In genomic region chr14:104876251-104876699, GRCh38 we compare ENCODE assay signal across 9 cellular contexts. TPM values are rescaled to one million over a fixed set of nuclear protein-coding genes. Genes with fewer than 3 reads are reported as not detected.
DNase-seq lines count a peak whose midpoint lies in the region; ATAC-seq, FAIRE-seq and TF ChIP-seq lines count a peak whose summit lies in the region.
"Had no signal": no experiment of that assay in that cellular context is flagged by ENCODE, and none has a peak within 500 bp of the region (broad histone marks: within the 10 kb centered on the region; RNA-seq: fewer than 3 reads in every experiment).

No MANE protein-coding gene starts in this region.

- no peaks in the 10 kb centered on the region for H3K4me1 Mint-ChIP-seq in CD4-positive, alpha-beta T cell (ENCODE audit: low read depth)
- peaks cover 4% of the 10 kb centered on the region for H3K4me1 Mint-ChIP-seq in activated naive CD4-positive, alpha-beta T cell treated with anti-CD3 and anti-CD28 coated beads, Interleukin-2, amount 10 ng/mL, durations not matched to agents 7 days and 5 days

- peaks cover 5% of the 10 kb centered on the region; the same call in 1 of the 2 replicates for H4K20me1 ChIP-seq in HepG2 (ENCODE audit: insufficient read depth, low read length)

- TF ChIP-seq POLR2A in HepG2 (IDR thresholded peaks at IDR 0.05; ENCODE audit: insufficient read depth in 1 of 2, low read depth in 2 of 2, low read length in 2 of 2) (no peak), GM12892 (IDR thresholded peaks at IDR 0.05; ENCODE audit: low read depth, low read length) (no peak)

- peak; percentile 98 for ATAC-seq in CD4-positive, alpha-beta T cell (ENCODE audit: poor library complexity)
- ATAC-seq in HepG2: peak; percentile 58

- intact Hi-C loops in CD4-positive, alpha-beta T cell (cut with DNase I, micrococcal nuclease): no loop called here
- intact Hi-C loops in HepG2 (cut with micrococcal nuclease; ENCODE audit: unreplicated experiment): no loop called here

- H3K36me3 ChIP-seq in HepG2 (replicated peaks in 1 of 2; ENCODE audit: control insufficient read depth in 1 of 2, insufficient read depth in 2 of 2, low read length in 2 of 2): peaks cover 11 to 28% of the 10 kb centered on the region in 2 experiments; a peak in 4 of 5 replicates

- no peaks in the 10 kb centered on the region for H3K27me3 Mint-ChIP-seq in CD4-positive, alpha-beta T cell
- peaks cover 7% of the 10 kb centered on the region for H3K27me3 Mint-ChIP-seq in activated naive CD4-positive, alpha-beta T cell treated with anti-CD3 and anti-CD28 coated beads, Interleukin-2, amount 10 ng/mL, durations not matched to agents 7 days and 5 days

- H3K27ac Mint-ChIP-seq in CD4-positive, alpha-beta T cell: no peak overlapping the region
- H3K27ac Mint-ChIP-seq in activated naive CD4-positive, alpha-beta T cell treated with anti-CD3 and anti-CD28 coated beads, Interleukin-2, amount 10 ng/mL, durations not matched to agents 7 days and 5 days: no peak overlapping the region

- no peak overlapping the region for H3K4me2 ChIP-seq in HepG2 (ENCODE audit: low read depth, low read length)

- H3K4me3 Mint-ChIP-seq in CD4-positive, alpha-beta T cell: no peak overlapping the region
- no peak overlapping the region for H3K4me3 Mint-ChIP-seq in activated naive CD4-positive, alpha-beta T cell treated with anti-CD3 and anti-CD28 coated beads, Interleukin-2, amount 10 ng/mL, durations not matched to agents 7 days and 5 days

- CTCF ChIA-PET in CD4-positive, alpha-beta T cell (lab: Charles Lee): no interaction called here
- CTCF ChIA-PET in activated naive CD4-positive, alpha-beta T cell treated with anti-CD3 and anti-CD28 coated beads, Interleukin-2, amount 10 ng/mL, durations not matched to agents 7 days and 5 days (lab: Charles Lee): interaction anchor here (0.7 kb wide), 1 partner anchor 167 kb away, joined by 3 read pairs; no protein-coding TSS in a partner anchor
- CTCF ChIA-PET in HepG2 (lab: Yijun Ruan, JAX; ENCODE audit: low intra/inter-chr PET ratio, low total read pairs): no interaction called here

- TF ChIP-seq EP300 in HepG2 (IDR thresholded peaks at IDR 0.05; ENCODE audit: low read depth in 2 of 2, low read length in 2 of 2) (no peak), HepG2 (CRISPR knock-in tag; IDR thresholded peaks at IDR 0.05; ENCODE audit: borderline replicate concordance) (no peak)

- POLR2A ChIA-PET in CD4-positive, alpha-beta T cell (lab: Charles Lee): no interaction called here
- POLR2A ChIA-PET in HepG2 (lab: Yijun Ruan, JAX): interaction anchor here (1.0 to 1.4 kb wide), 3 partner anchors 12 to 108 kb away, joined by 6 to 7 read pairs (median 6); partner anchors contain the start of gene CEP170B

- in situ Hi-C loops in HepG2 (cut with HindIII; ENCODE audit: extremely low pct_ligation_motif_present, low pct_unique_long_range_greater_than_20kb): no loop called here

- H3K9me3 ChIP-seq in CD4-positive, alpha-beta T cell (ENCODE audit: control insufficient read depth, low read length): no peaks in the 10 kb centered on the region
- no peaks in the 10 kb centered on the region for H3K9me3 ChIP-seq in HepG2 (ENCODE audit: low read length)
- H3K9me3 ChIP-seq: suprapubic skin had no signal

- peaks cover 2% of the 10 kb centered on the region for H3K79me2 ChIP-seq in HepG2 (ENCODE audit: insufficient read depth, low read length)

- DNase-seq in CD4-positive, alpha-beta T cell: peak in 4 of 10 experiments; percentile 28 to 37 (median 35)
- DNase-seq in HuH-7.5 (ENCODE audit: low spot score) (peak; percentile 46), HepG2 (ENCODE audit: low spot score) (no peak), NOMO-1 treated with DMSO at 0.1 percent for 48 hours (lab: John Stamatoyannopoulos, UW; ENCODE audit: unreplicated experiment) (no peak), DMS79 (lab: John Stamatoyannopoulos, UW) (no peak), frontal cortex (ENCODE audit: low spot score in 2 of 2) (no peak), GM12892 (ENCODE audit: insufficient read length) (no peak)
- peak; percentile 49 for DNase-seq in activated naive CD4-positive, alpha-beta T cell treated with anti-CD3 and anti-CD28 coated beads, Interleukin-2, amount 10 ng/mL, durations not matched to agents 7 days and 5 days

- H3K27me3 ChIP-seq in CD4-positive, alpha-beta T cell (ENCODE audit: control insufficient read depth, insufficient read depth, low read length): no peaks in the 10 kb centered on the region
- no peaks in the 10 kb centered on the region for H3K27me3 ChIP-seq in HepG2 (ENCODE audit: control insufficient read depth in 1 of 2, insufficient read depth in 2 of 2, low read length in 2 of 2)
- H3K27me3 ChIP-seq: suprapubic skin had no signal

- H2AFZ ChIP-seq in HepG2 (ENCODE audit: low read length): no peak overlapping the region

- H3K36me3 Mint-ChIP-seq in CD4-positive, alpha-beta T cell (ENCODE audit: low read depth): no peaks in the 10 kb centered on the region
- H3K36me3 Mint-ChIP-seq in activated naive CD4-positive, alpha-beta T cell treated with anti-CD3 and anti-CD28 coated beads, Interleukin-2, amount 10 ng/mL, durations not matched to agents 7 days and 5 days: no peaks in the 10 kb centered on the region

- H3K27ac ChIP-seq in CD4-positive, alpha-beta T cell (ENCODE audit: low read depth, low read length): no peak overlapping the region
- H3K27ac ChIP-seq in HepG2 (ENCODE audit: extremely low read length, insufficient read depth, low read length): no peak overlapping the region
- H3K27ac ChIP-seq: suprapubic skin had no signal

- no peaks in the 10 kb centered on the region for H3K4me1 ChIP-seq in HepG2 (ENCODE audit: insufficient read depth, low read length)

- no TSS peak for BruUV-seq in HepG2 (replicated peaks; lab: Mats Ljungman, UMichigan)

- peak; percentile 37 for FAIRE-seq in HepG2 (lab: Jason Lieb, UNC)
- FAIRE-seq in frontal cortex (lab: Jason Lieb, UNC): no peak
- FAIRE-seq in GM12892 (lab: Jason Lieb, UNC): no peak

- H3K4me3 ChIP-seq in HepG2 (replicated peaks in 1 of 3; ENCODE audit: insufficient read depth in 1 of 3, low read depth in 2 of 3, low read length in 3 of 3): no peak overlapping the region
- H3K4me3 ChIP-seq: suprapubic skin had no signal

- 82% methylated on average over 4 of the region's 8 CpGs for WGBS in HepG2 (ENCODE audit: low lambda C conversion rate)

- no peak overlapping the region for H3K9ac ChIP-seq in HepG2 (ENCODE audit: insufficient read depth, low read depth, low read length)

- no peaks in the 10 kb centered on the region for H3K9me3 Mint-ChIP-seq in CD4-positive, alpha-beta T cell
- no peaks in the 10 kb centered on the region for H3K9me3 Mint-ChIP-seq in activated naive CD4-positive, alpha-beta T cell treated with anti-CD3 and anti-CD28 coated beads, Interleukin-2, amount 10 ng/mL, durations not matched to agents 7 days and 5 days

- no peak for TF ChIP-seq CTCF in CD4-positive, alpha-beta T cell (IDR thresholded peaks at IDR 0.05)
- TF ChIP-seq CTCF in HepG2 (CRISPR knock-in tag; IDR thresholded peaks at IDR 0.05): no peak

- TF ChIP-seq RAD21 in HepG2 (CRISPR knock-in tag; IDR thresholded peaks at IDR 0.05): no peak

RNA-seq across cellular contexts. Expression of gene CEP170B, which starts 11.2 kb away (rescaled TPM):
- total RNA-seq in CD4-positive, alpha-beta T cell: 1 to 10 TPM; 4.4 to 4.7 TPM
- total RNA-seq in HepG2 (2016; rRNA removed; fragmentation: Illumina TruSeq; extraction: Trizol): 4.4 and 8.8 TPM in 2 replicates
- total RNA-seq in HepG2 (2016; cell fraction: cytosol; rRNA removed; fragmentation: Illumina TruSeq; extraction: Trizol; ENCODE audit: low read depth): 1.9 and 3.8 TPM in 2 replicates
- 3.5 and 8.9 TPM in 2 replicates for total RNA-seq in HepG2 (2016; cell fraction: insoluble cytoplasmic fraction; rRNA removed; fragmentation: Illumina TruSeq; extraction: Trizol)
- 2.8 and 3.2 TPM in 2 replicates for total RNA-seq in HepG2 (2016; cell fraction: membrane; rRNA removed; fragmentation: Illumina TruSeq; extraction: Trizol)
- 7.2 and 8.8 TPM in 2 replicates for total RNA-seq in HepG2 (2016; cell fraction: nucleus; rRNA removed; fragmentation: Illumina TruSeq; extraction: Trizol)
- polyA plus RNA-seq in HepG2 (2011; rRNA removed): 4.3 and 6.2 TPM in 2 replicates
- polyA plus RNA-seq in HepG2 (2011; cell fraction: cytosol; rRNA removed): 3.5 and 4.9 TPM in 2 replicates
- polyA plus RNA-seq in HepG2 (2011; cell fraction: nucleus; rRNA removed): 25.2 and 37.7 TPM in 2 replicates
- 7.4 and 10.5 TPM in 2 replicates for polyA plus RNA-seq in HepG2 (2012)
- 0.50 and 0.58 TPM in 2 replicates for polyA plus RNA-seq in HepG2 (2016; cell fraction: cytosol; fragmentation: Illumina TruSeq; extraction: Trizol; ENCODE audit: low read depth)
- polyA plus RNA-seq in HepG2 (2016; cell fraction: insoluble cytoplasmic fraction; fragmentation: Illumina TruSeq; extraction: Trizol; ENCODE audit: low read depth): 4.9 and 7.1 TPM in 2 replicates
- polyA plus RNA-seq in HepG2 (2016; cell fraction: membrane; fragmentation: Illumina TruSeq; extraction: Trizol; ENCODE audit: low read depth): 1.8 and 2.2 TPM in 2 replicates
- polyA plus RNA-seq in HepG2 (2016; cell fraction: nucleus; fragmentation: Illumina TruSeq; extraction: Trizol; ENCODE audit: insufficient read depth, low read depth): 43.8 and 50.2 TPM in 2 replicates
- polyA minus RNA-seq in HepG2 (2011; rRNA and poly(A)+ RNA removed; ENCODE audit: low replicate concordance): 6.4 and 7.9 TPM in 2 replicates
- 4.6 and 7.0 TPM in 2 replicates for polyA minus RNA-seq in HepG2 (2011; cell fraction: cytosol; rRNA and poly(A)+ RNA removed)
- polyA minus RNA-seq in HepG2 (2011; cell fraction: nucleus; rRNA and poly(A)+ RNA removed): 4.1 and 5.7 TPM in 2 replicates
- total RNA-seq in frontal cortex: 18.3 TPM
- not detected for polyA plus RNA-seq in GM12892 (2012; ENCODE audit: missing spikeins)

RNA-seq across cellular contexts. Expression of gene PLD4, which starts 48.4 kb away (rescaled TPM):
- total RNA-seq in CD4-positive, alpha-beta T cell: 1 to 10 TPM; 1.6 to 2.1 TPM
- total RNA-seq in HepG2 (2016; rRNA removed; fragmentation: Illumina TruSeq; extraction: Trizol): not detected in 2 replicates
- not detected in 2 replicates for total RNA-seq in HepG2 (2016; cell fraction: cytosol; rRNA removed; fragmentation: Illumina TruSeq; extraction: Trizol; ENCODE audit: low read depth)
- total RNA-seq in HepG2 (2016; cell fraction: insoluble cytoplasmic fraction; rRNA removed; fragmentation: Illumina TruSeq; extraction: Trizol): not detected in 2 replicates
- total RNA-seq in HepG2 (2016; cell fraction: membrane; rRNA removed; fragmentation: Illumina TruSeq; extraction: Trizol): not detected in 2 replicates
- total RNA-seq in HepG2 (2016; cell fraction: nucleus; rRNA removed; fragmentation: Illumina TruSeq; extraction: Trizol): not detected in 2 replicates
- not detected in 2 replicates for polyA plus RNA-seq in HepG2 (2011; rRNA removed)
- not detected in 2 replicates for polyA plus RNA-seq in HepG2 (2011; cell fraction: cytosol; rRNA removed)
- not detected in 2 replicates for polyA plus RNA-seq in HepG2 (2011; cell fraction: nucleus; rRNA removed)
- polyA plus RNA-seq in HepG2 (2012): not detected in 2 replicates
- not detected in 2 replicates for polyA plus RNA-seq in HepG2 (2016; cell fraction: cytosol; fragmentation: Illumina TruSeq; extraction: Trizol; ENCODE audit: low read depth)
- polyA plus RNA-seq in HepG2 (2016; cell fraction: insoluble cytoplasmic fraction; fragmentation: Illumina TruSeq; extraction: Trizol; ENCODE audit: low read depth): not detected in 2 replicates
- polyA plus RNA-seq in HepG2 (2016; cell fraction: membrane; fragmentation: Illumina TruSeq; extraction: Trizol; ENCODE audit: low read depth): not detected in 2 replicates
- not detected in 2 replicates for polyA plus RNA-seq in HepG2 (2016; cell fraction: nucleus; fragmentation: Illumina TruSeq; extraction: Trizol; ENCODE audit: insufficient read depth, low read depth)
- polyA minus RNA-seq in HepG2 (2011; rRNA and poly(A)+ RNA removed; ENCODE audit: low replicate concordance): 0.02 TPM in 1 of 2 replicates, not detected in the other
- polyA minus RNA-seq in HepG2 (2011; cell fraction: cytosol; rRNA and poly(A)+ RNA removed): not detected in 2 replicates
- not detected in 2 replicates for polyA minus RNA-seq in HepG2 (2011; cell fraction: nucleus; rRNA and poly(A)+ RNA removed)
- total RNA-seq in frontal cortex: 3.7 TPM
- 0.30 TPM for polyA plus RNA-seq in GM12892 (2012; ENCODE audit: missing spikeins)

Comparison
In these comparisons a context has a peak if more than half of its experiments do, and no peak if none do; other contexts are left out.
1. DNase-seq: peak in HuH-7.5 (single experiment) and activated naive CD4-positive, alpha-beta T cell treated with anti-CD3 and anti-CD28 coated beads, Interleukin-2, amount 10 ng/mL, durations not matched to agents 7 days and 5 days (single experiment); none in HepG2 (single experiment), NOMO-1 treated with DMSO at 0.1 percent for 48 hours (single experiment), DMS79 (single experiment), frontal cortex (0 of 2) and GM12892 (single experiment).